17 cellular contexts compared by ENCODE assay signal in the genomic region with DNA sequence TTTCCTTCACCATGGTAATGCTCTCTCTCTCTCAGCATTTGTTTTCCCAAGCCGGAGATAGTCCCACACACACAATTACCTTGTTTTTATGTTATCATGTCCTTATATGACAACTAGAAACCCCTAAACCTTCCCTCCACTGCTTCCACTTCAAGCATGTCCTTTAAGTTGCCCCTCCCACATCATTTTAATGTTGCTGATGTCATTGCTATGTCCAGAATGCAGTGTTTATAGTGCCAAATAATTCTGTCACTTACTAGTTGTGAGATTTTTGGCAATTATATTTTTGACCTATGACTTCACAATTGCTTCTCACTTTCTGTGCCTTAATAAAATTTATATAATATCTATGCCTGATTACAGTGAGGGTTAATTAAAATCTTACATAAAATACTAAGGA.
DNase-seq lines count a peak whose midpoint lies in the region; ATAC-seq and TF ChIP-seq lines count a peak whose summit lies in the region.
"Had no signal": no experiment of that assay in that cellular context is flagged by ENCODE, and none has a peak within 500 bp of the region (broad histone marks: within the 10 kb centered on the region; RNA-seq: fewer than 3 reads in every experiment).

No MANE protein-coding gene starts in this region.

- H3K9me3 ChIP-seq in IMR-90 (ENCODE audit: control insufficient read depth, insufficient read depth, low read length) (no peaks in the 10 kb centered on the region), fibroblast of lung (ENCODE audit: control insufficient read depth, insufficient read depth, low read depth, low read length) (no peaks in the 10 kb centered on the region), sigmoid colon (no peaks in the 10 kb centered on the region), uterus (no peaks in the 10 kb centered on the region)
- H3K9me3 ChIP-seq: BLaER1, Caco-2 had no signal

- TF ChIP-seq CTCF in AG10803 (conservative IDR thresholded peaks at IDR 0.05; ENCODE audit: low read length) (no peak), IMR-90 (conservative IDR thresholded peaks at IDR 0.05; ENCODE audit: low read depth, low read length) (no peak), fibroblast of lung (conservative IDR thresholded peaks at IDR 0.05 in 1 of 2, IDR thresholded peaks at IDR 0.05 in 1 of 2; ENCODE audit: low read depth in 1 of 2, low read length in 2 of 2) (no peak), sigmoid colon (IDR thresholded peaks at IDR 0.05) (no peak), uterus (IDR thresholded peaks at IDR 0.05) (no peak)

- in situ Hi-C loops in IMR-90 (cut with MboI; ENCODE audit: low sequenced_read_pairs) = no loop called here

- H3K4ac ChIP-seq in IMR-90 (ENCODE audit: low read depth, low read length) = peak overlapping the region; percentile 80; the same call in 1 of the 2 replicates

- no peak for TF ChIP-seq RAD21 in IMR-90 (IDR thresholded peaks at IDR 0.05; ENCODE audit: low read length)

- H4K20me1 ChIP-seq in IMR-90 (ENCODE audit: insufficient read depth, low read length) (no peaks in the 10 kb centered on the region), fibroblast of lung (ENCODE audit: control insufficient read depth, extremely low read depth, insufficient read depth, low read length) (no peaks in the 10 kb centered on the region)
- H4K20me1 ChIP-seq: BLaER1 had no signal

- H3K27ac ChIP-seq in IMR-90 (ENCODE audit: insufficient read depth, low read length) (no peak overlapping the region; the same call in 1 of the 2 replicates), fibroblast of lung (ENCODE audit: insufficient read depth, low read length) (no peak overlapping the region), sigmoid colon (peak overlapping the region; percentile 14 to 42 (median 22)), uterus (no peak overlapping the region)
- H3K27ac ChIP-seq: 22Rv1, BLaER1, HL-60 had no signal

- dilution Hi-C loops in IMR-90 (cut with HindIII; ENCODE audit: low sequenced_read_pairs, unreplicated experiment) = no loop called here

- peak overlapping the region; percentile 90; the same call in 1 of the 2 replicates for H2BK120ac ChIP-seq in IMR-90 (ENCODE audit: low read depth, low read length)

- no peak overlapping the region for H3K4me2 ChIP-seq in IMR-90 (ENCODE audit: low read depth, low read length)
- H3K4me2 ChIP-seq in fibroblast of lung (ENCODE audit: extremely low read depth, insufficient read depth, low read length) = no peak overlapping the region
- H3K4me2 ChIP-seq: BLaER1 had no signal

- peak overlapping the region; percentile 13; the same call in 1 of the 2 replicates for H4K5ac ChIP-seq in IMR-90 (ENCODE audit: low read depth, low read length)

- WGBS in IMR-90 (ENCODE audit: extremely low coverage in 2 of 2, insufficient read length in 1 of 2), 2 experiments = no CpG with 5 or more reads among the region's 1 CpG
- WGBS in sigmoid colon, 2 donors = 83 to 88% methylated on average over 1 of the region's 1 CpG

- H2BK15ac ChIP-seq in IMR-90 (ENCODE audit: low read depth, low read length) = peak overlapping the region; percentile 79

- intact Hi-C loops in IMR-90 (cut with micrococcal nuclease) = no loop called here
- intact Hi-C loops in sigmoid colon (cut with DNase I) = no loop called here
- intact Hi-C loops in uterus (cut with DNase I; ENCODE audit: low total_unique reads) = no loop called here

- CTCF ChIA-PET in IMR-90 (lab: Yijun Ruan, JAX) = no interaction called here

- peak overlapping the region; percentile 63 for H3K18ac ChIP-seq in IMR-90 (ENCODE audit: low read depth, low read length)

- H2AK5ac ChIP-seq in IMR-90 (ENCODE audit: low read depth, low read length) = peak overlapping the region; percentile 75; the same call in 1 of the 2 replicates

- H3K36me3 ChIP-seq in IMR-90 (ENCODE audit: control insufficient read depth, insufficient read depth, low read length) (no peaks in the 10 kb centered on the region), fibroblast of lung (ENCODE audit: control insufficient read depth, insufficient read depth, low read length) (no peaks in the 10 kb centered on the region), sigmoid colon (no peaks in the 10 kb centered on the region), uterus (no peaks in the 10 kb centered on the region)
- H3K36me3 ChIP-seq: BLaER1 had no signal

- no peak for TF ChIP-seq POLR2A in IMR-90 (IDR thresholded peaks at IDR 0.05; ENCODE audit: low read depth, low read length)
- TF ChIP-seq POLR2A in sigmoid colon (IDR thresholded peaks at IDR 0.05) = no peak
- no peak for TF ChIP-seq POLR2A in uterus (IDR thresholded peaks at IDR 0.05)

- peak overlapping the region; percentile 81 for H2BK5ac ChIP-seq in IMR-90 (ENCODE audit: low read depth, low read length, poor library complexity, severe bottlenecking)

- no peaks in the 10 kb centered on the region for H3K9me1 ChIP-seq in IMR-90 (ENCODE audit: insufficient read depth, low read length)

- H3K14ac ChIP-seq in IMR-90 (replicated peaks; ENCODE audit: low read depth, low read length) = peak overlapping the region; percentile 77; the same call in 1 of the 2 replicates

- H3K4me1 ChIP-seq in IMR-90 (ENCODE audit: control insufficient read depth, insufficient read depth, low read length) = peaks cover 5% of the 10 kb centered on the region
- H3K4me1 ChIP-seq in fibroblast of lung (ENCODE audit: control insufficient read depth, extremely low read depth, insufficient read depth, low read length) = peaks cover 4% of the 10 kb centered on the region
- H3K4me1 ChIP-seq in sigmoid colon = peaks cover 0 to 46% (median 19%) of the 10 kb centered on the region in 4 donors
- H3K4me1 ChIP-seq in uterus = no peaks in the 10 kb centered on the region
- H3K4me1 ChIP-seq: BLaER1 had no signal

- peak overlapping the region; percentile 41 to 87; a peak in 3 of 4 replicates for H4K8ac ChIP-seq in IMR-90 (ENCODE audit: low read depth in 2 of 2, low read length in 2 of 2)

- H2AK9ac ChIP-seq in IMR-90 (replicated peaks; ENCODE audit: low read depth, low read length, poor library complexity) = no peak overlapping the region

- no peaks in the 10 kb centered on the region for H3K79me1 ChIP-seq in IMR-90 (ENCODE audit: low read depth in 1 of 2, low read length in 2 of 2)

- H3K9ac ChIP-seq in IMR-90 (ENCODE audit: low read depth, low read length) (no peak overlapping the region; the same call in 1 of the 2 replicates), fibroblast of lung (ENCODE audit: insufficient read depth, low read length) (no peak overlapping the region)
- H3K9ac ChIP-seq: BLaER1 had no signal

- H2AFZ ChIP-seq in IMR-90 (replicated peaks; ENCODE audit: low read length, poor library complexity) (no peak overlapping the region), fibroblast of lung (ENCODE audit: low read length) (peak overlapping the region; percentile 54)

- H3K23ac ChIP-seq in IMR-90 (ENCODE audit: low read depth, low read length) = peak overlapping the region; percentile 74; the same call in 1 of the 2 replicates

- ATAC-seq in IMR-90 (ENCODE audit: low read depth) = 0 out of 2 replicates have a peak, but pooled peaks have one; percentile 40
- ATAC-seq: GM12878, HCT116 had no signal

- no TSS peak for BruUV-seq in IMR-90 (replicated peaks; lab: Mats Ljungman, UMichigan)

- H4K91ac ChIP-seq in IMR-90 (ENCODE audit: insufficient read depth, low read depth, low read length) = peak overlapping the region; percentile 89; the same call in 1 of the 2 replicates

- H3K79me2 ChIP-seq in fibroblast of lung (ENCODE audit: control insufficient read depth, insufficient read depth, low read length) = no peaks in the 10 kb centered on the region

- H2BK20ac ChIP-seq in IMR-90 (ENCODE audit: low read depth, low read length) = peak overlapping the region; percentile 91

- TF ChIP-seq EP300 in sigmoid colon (IDR thresholded peaks at IDR 0.05) = no peak

- POLR2A ChIA-PET in IMR-90 (lab: Charles Lee; ENCODE audit: unreplicated experiment) = no interaction called here

- peak; percentile 24 for DNase-seq in AG10803 (ENCODE audit: low read depth)
- DNase-seq in IMR-90 = peak; percentile 14
- peak in 1 of 2 donors; percentile 32 for DNase-seq in fibroblast of lung (ENCODE audit: low read depth in 2 of 2)
- DNase-seq in sigmoid colon = no peak
- DNase-seq in uterus = no peak
- no peak for DNase-seq in NCI-H2081 treated with DMSO at 0.1 percent for 48 hours (lab: John Stamatoyannopoulos, UW)
- no peak for DNase-seq in globus pallidus (ENCODE audit: low spot score)
- DNase-seq in NCI-H82 treated with DMSO at 0.1 percent for 48 hours (lab: John Stamatoyannopoulos, UW; ENCODE audit: unreplicated experiment) = no peak
- DNase-seq: AML-193; Caco-2; CD8-positive, alpha-beta memory T cell; DND-41 had no signal

- H3K27me3 ChIP-seq in IMR-90 (ENCODE audit: control insufficient read depth, insufficient read depth, low read length) (no peaks in the 10 kb centered on the region), fibroblast of lung (ENCODE audit: control insufficient read depth, insufficient read depth, low read length) (no peaks in the 10 kb centered on the region), sigmoid colon (no peaks in the 10 kb centered on the region), uterus (no peaks in the 10 kb centered on the region)
- H3K27me3 ChIP-seq: BLaER1 had no signal

- H3K56ac ChIP-seq in IMR-90 (ENCODE audit: extremely low read depth, insufficient read depth, low read length) = no peak overlapping the region; the same call in 1 of the 2 replicates

- no peak overlapping the region for H3K4me3 ChIP-seq in AG10803 (ENCODE audit: low read length)
- H3K4me3 ChIP-seq in IMR-90 (ENCODE audit: insufficient read depth, low read depth, low read length) = no peak overlapping the region
- no peak overlapping the region for H3K4me3 ChIP-seq in fibroblast of lung (replicated peaks in 1 of 4; ENCODE audit: control extremely low read depth in 1 of 4, insufficient read depth in 1 of 4, low read depth in 3 of 4, low read length in 4 of 4)
- H3K4me3 ChIP-seq in sigmoid colon = no peak overlapping the region
- H3K4me3 ChIP-seq in uterus = no peak overlapping the region
- H3K4me3 ChIP-seq: BLaER1, GM12878 had no signal

TF ChIP-seq in IMR-90, 13 proteins besides CTCF, POLR2A, EP300 and RAD21:
- TF ChIP-seq NFE2L2 (IDR thresholded peaks at IDR 0.05; ENCODE audit: low read depth, low read length) (no peak), MAFK (IDR thresholded peaks at IDR 0.05; ENCODE audit: low read depth, low read length) (no peak), MXI1 (IDR thresholded peaks at IDR 0.05; ENCODE audit: borderline replicate concordance, low read depth, low read length) (no peak), MAZ (IDR thresholded peaks at IDR 0.05; ENCODE audit: borderline replicate concordance, low read depth, low read length) (no peak), RFX5 (IDR thresholded peaks at IDR 0.05; ENCODE audit: low read depth, low read length) (no peak)
- TF ChIP-seq, protein P1, sequence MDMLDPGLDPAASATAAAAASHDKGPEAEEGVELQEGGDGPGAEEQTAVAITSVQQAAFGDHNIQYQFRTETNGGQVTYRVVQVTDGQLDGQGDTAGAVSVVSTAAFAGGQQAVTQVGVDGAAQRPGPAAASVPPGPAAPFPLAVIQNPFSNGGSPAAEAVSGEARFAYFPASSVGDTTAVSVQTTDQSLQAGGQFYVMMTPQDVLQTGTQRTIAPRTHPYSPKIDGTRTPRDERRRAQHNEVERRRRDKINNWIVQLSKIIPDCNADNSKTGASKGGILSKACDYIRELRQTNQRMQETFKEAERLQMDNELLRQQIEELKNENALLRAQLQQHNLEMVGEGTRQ (IDR thresholded peaks at IDR 0.05; ENCODE audit: low read depth, low read length) = no peak

Comparison
In these comparisons a context has a peak if more than half of its experiments do, and no peak if none do; other contexts are left out.
1. DNase-seq: peak in AG10803 (single experiment) and IMR-90 (single experiment); none in sigmoid colon (single experiment), uterus (0 of 2), NCI-H2081 treated with DMSO at 0.1 percent for 48 hours (single experiment), globus pallidus (single experiment) and NCI-H82 treated with DMSO at 0.1 percent for 48 hours (single experiment).
2. H3K27ac ChIP-seq: peak in sigmoid colon (4 of 4); none in IMR-90 (single experiment), fibroblast of lung (single experiment) and uterus (0 of 2).